8 cellular contexts compared by ENCODE assay signal in the genomic region with DNA sequence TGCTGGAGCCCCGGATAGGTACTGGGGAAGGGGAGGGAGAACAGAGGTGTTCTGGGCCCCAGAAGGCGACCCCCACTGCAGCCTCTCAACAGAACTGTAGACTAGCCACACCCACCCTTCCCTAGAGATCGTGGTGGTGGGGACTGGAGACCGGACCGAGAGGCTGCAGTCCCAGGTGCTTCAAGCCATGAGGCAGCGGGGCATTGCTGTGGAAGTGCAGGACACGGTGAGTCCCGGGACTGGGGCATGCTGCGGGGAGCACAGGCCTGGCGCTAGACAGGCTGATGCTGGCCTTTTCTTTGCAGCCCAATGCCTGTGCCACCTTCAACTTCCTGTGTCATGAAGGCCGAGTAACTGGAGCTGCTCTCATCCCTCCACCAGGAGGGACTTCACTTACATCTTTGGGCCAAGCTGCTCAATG. TPM values are rescaled to one million over a fixed set of nuclear protein-coding genes. Genes with fewer than 3 reads are reported as not detected.
DNase-seq lines count a peak whose midpoint lies in the region; ATAC-seq and TF ChIP-seq lines count a peak whose summit lies in the region.

No MANE protein-coding gene starts in this region.

- no peaks in the 10 kb centered on the region for H3K27me3 ChIP-seq in GM06990 (replicated peaks; ENCODE audit: control insufficient read depth, insufficient read depth, low read length)
- no peaks in the 10 kb centered on the region for H3K27me3 ChIP-seq in dorsolateral prefrontal cortex
- no peaks in the 10 kb centered on the region for H3K27me3 ChIP-seq in neural cell (ENCODE audit: insufficient read depth, low read depth, low read length)

- no peaks in the 10 kb centered on the region for H4K20me1 ChIP-seq in neural cell (ENCODE audit: insufficient read depth)

- ATAC-seq in sciatic nerve: no peak
- no peak for ATAC-seq in GM21367 (IDR thresholded peaks at IDR 0.05; ENCODE audit: unreplicated experiment)

- H3K27ac ChIP-seq in dorsolateral prefrontal cortex: peak overlapping the region in 44 of 59 donors; percentile 76 to 99 (median 98)
- H3K27ac ChIP-seq in neural cell (ENCODE audit: low read length): peak overlapping the region; percentile 94

- H3K9me2 ChIP-seq in neural cell (ENCODE audit: insufficient read depth, low read length): no peaks in the 10 kb centered on the region

- H3K36me3 ChIP-seq in GM06990 (ENCODE audit: control insufficient read depth, insufficient read depth, low read length) (peaks cover 27% of the 10 kb centered on the region), neural cell (ENCODE audit: insufficient read depth, low read length) (no peaks in the 10 kb centered on the region)

- peak overlapping the region; percentile 97 for H3K9ac ChIP-seq in neural cell (ENCODE audit: low read length)

- peak overlapping the region; percentile 95 for H3K4me3 ChIP-seq in GM06990 (replicated peaks; ENCODE audit: low read depth, low read length)
- H3K4me3 ChIP-seq in dorsolateral prefrontal cortex: peak overlapping the region; percentile 73 to 100 (median 98)
- H3K4me3 ChIP-seq in neural cell (ENCODE audit: low read length): peak overlapping the region; percentile 100

- H3K4me2 ChIP-seq in neural cell (ENCODE audit: low read length): peak overlapping the region; percentile 44

- peaks cover 18% of the 10 kb centered on the region for H3K79me2 ChIP-seq in neural cell (replicated peaks; ENCODE audit: insufficient read depth, low read length)

- H2AFZ ChIP-seq in neural cell (ENCODE audit: low read depth, low read length): no peak overlapping the region

- no peak for TF ChIP-seq EP300 in neural cell (conservative IDR thresholded peaks at IDR 0.05; ENCODE audit: poor library complexity, severe bottlenecking)

- DNase-seq in GM06990 (ENCODE audit: extremely low read depth, insufficient read length) (no peak), NCI-H69 (lab: John Stamatoyannopoulos, UW) (peak; percentile 53), dorsolateral prefrontal cortex (no peak), amygdala (lab: John Stamatoyannopoulos, UW) (no peak), sciatic nerve (ENCODE audit: low spot score) (no peak), AML-193 (lab: John Stamatoyannopoulos, UW) (no peak)

- no peaks in the 10 kb centered on the region for H3K9me3 ChIP-seq in neural cell (ENCODE audit: low read length)

- TF ChIP-seq CTCF in GM06990 (IDR thresholded peaks at IDR 0.05; ENCODE audit: insufficient read depth, low read length, poor library complexity, severe bottlenecking) (no peak), dorsolateral prefrontal cortex (IDR thresholded peaks at IDR 0.05 in 54 of 56, conservative IDR thresholded peaks at IDR 0.05 in 2 of 56; ENCODE audit: low read depth in 1 of 56, partially characterized antibody in 56 of 56) (no peak), neural cell (IDR thresholded peaks at IDR 0.05; ENCODE audit: poor library complexity, severe bottlenecking) (no peak)

- TF ChIP-seq RAD21 in neural cell (conservative IDR thresholded peaks at IDR 0.05): no peak

- intact Hi-C loops in dorsolateral prefrontal cortex (cut with DNase I) (loop anchor here in 1 of 2 donors (5.0 to 10.0 kb wide), 4 partner anchors 70 to 392 kb away; partner anchors contain the start of genes PRKAR2A, QRICH1, RHOA and TCTA), sciatic nerve (cut with DNase I) (no loop called here)

- H3F3A ChIP-seq in neural cell (ENCODE audit: insufficient read depth, low read length, poor library complexity, severe bottlenecking): no peaks in the 10 kb centered on the region

TF ChIP-seq in neural cell, 6 proteins besides CTCF, POLR2A, EP300 and RAD21:
- no peak for TF ChIP-seq SMC3 (conservative IDR thresholded peaks at IDR 0.05; ENCODE audit: poor library complexity)
- no peak for TF ChIP-seq REST (IDR thresholded peaks at IDR 0.05; ENCODE audit: borderline replicate concordance)
- TF ChIP-seq MXI1 (conservative IDR thresholded peaks at IDR 0.05; ENCODE audit: poor library complexity, severe bottlenecking): no peak
- no peak for TF ChIP-seq EZH2 (IDR thresholded peaks at IDR 0.05; ENCODE audit: borderline replicate concordance, insufficient read depth, low read length, poor library complexity, severe bottlenecking)
- no peak for TF ChIP-seq TAF1 (IDR thresholded peaks at IDR 0.05; ENCODE audit: low read depth)
- TF ChIP-seq POLR2AphosphoS5 (IDR thresholded peaks at IDR 0.05): no peak

RNA-seq across cellular contexts. Expression of gene NDUFAF3, which starts 0.8 kb away (rescaled TPM):
- total RNA-seq in dorsolateral prefrontal cortex (100 to 1,000 TPM in 8 of 120 experiments, 10 to 100 TPM in 112; 57.3 to 129 (median 81.1) TPM), sciatic nerve (75.1 TPM)
- 36.2 and 49.0 TPM in 2 replicates for polyA plus RNA-seq in neural cell
- 31.0 and 41.6 TPM in 2 replicates for polyA minus RNA-seq in neural cell

RNA-seq across cellular contexts. Expression of gene DALRD3, which starts 4.4 kb away (rescaled TPM):
- total RNA-seq in dorsolateral prefrontal cortex (10 to 100 TPM; 12.8 to 34.8 (median 24.4) TPM), sciatic nerve (18.7 TPM)
- polyA plus RNA-seq in neural cell: 121 and 145 TPM in 2 replicates
- 31.6 and 32.4 TPM in 2 replicates for polyA minus RNA-seq in neural cell

RNA-seq across cellular contexts. Expression of gene IMPDH2, which starts 6.4 kb away (rescaled TPM):
- total RNA-seq in dorsolateral prefrontal cortex: 10 to 100 TPM; 36.9 to 82.7 (median 56.0) TPM
- 137 and 148 TPM in 2 replicates for polyA plus RNA-seq in neural cell
- 79.9 and 80.3 TPM in 2 replicates for polyA minus RNA-seq in neural cell
- total RNA-seq in sciatic nerve: 121 TPM

RNA-seq across cellular contexts. Expression of gene WDR6, which starts 15.6 kb away (rescaled TPM):
- total RNA-seq in dorsolateral prefrontal cortex (100 to 1,000 TPM in 89 of 120 experiments, 10 to 100 TPM in 31; 60.3 to 190 (median 117) TPM), sciatic nerve (149 TPM)
- polyA plus RNA-seq in neural cell: 315 and 326 TPM in 2 replicates
- polyA minus RNA-seq in neural cell: 162 TPM in 2 replicates

RNA-seq across cellular contexts. Expression of gene P4HTM, which starts 32.7 kb away (rescaled TPM):
- total RNA-seq in dorsolateral prefrontal cortex: 100 to 1,000 TPM in 117 of 120 experiments, 10 to 100 TPM in 3; 91.4 to 175 (median 129) TPM
- 97.3 and 111 TPM in 2 replicates for polyA plus RNA-seq in neural cell
- polyA minus RNA-seq in neural cell: 49.3 and 58.4 TPM in 2 replicates
- 40.1 TPM for total RNA-seq in sciatic nerve
